21 cellular contexts compared by ENCODE assay signal in genomic region chr3:126811530-126811929, GRCh38.
DNase-seq lines count a peak whose midpoint lies in the region; ATAC-seq, FAIRE-seq and TF ChIP-seq lines count a peak whose summit lies in the region.
"Had no signal": no experiment of that assay in that cellular context is flagged by ENCODE, and none has a peak within 500 bp of the region (broad histone marks: within the 10 kb centered on the region; RNA-seq: fewer than 3 reads in every experiment).

No MANE protein-coding gene starts in this region.

- no peak overlapping the region for H3K27ac Mint-ChIP-seq in T-cell
- H3K27ac Mint-ChIP-seq: activated CD4-positive, alpha-beta memory T cell treated with anti-CD3 and anti-CD28 coated beads, Interleukin-2, amount 10 ng/mL, durations not matched to agents 7 days and 5 days; activated naive CD4-positive, alpha-beta T cell treated with anti-CD3 and anti-CD28 coated beads, Interleukin-2, amount 50 U/mL, for 72 hours; neural progenitor cell; stimulated activated effector memory CD8-positive, alpha-beta T cell treated with anti-CD3 and anti-CD28 coated beads, Interleukin-12 subunit alpha, Interleukin-12 subunit beta, amount 100 ng/mL, for 72 hours had no signal

- H4K20me1 ChIP-seq in OCI-LY7 (ENCODE audit: insufficient read depth, low read length) = no peaks in the 10 kb centered on the region

- no peaks in the 10 kb centered on the region for H3K9me2 ChIP-seq in OCI-LY7 (ENCODE audit: insufficient read depth, low read length)

- H3K4me3 ChIP-seq in OCI-LY7 (ENCODE audit: low read depth, low read length, poor library complexity, severe bottlenecking) = no peak overlapping the region
- H3K4me3 ChIP-seq: BLaER1, breast epithelium, neural progenitor cell had no signal

- CTCF ChIA-PET in OCI-LY7 (lab: Charles Lee; ENCODE audit: unreplicated experiment) (no interaction called here), T-cell (lab: Charles Lee) (no interaction called here)

- DNase-seq in EH (ENCODE audit: low read depth) (peak; percentile 75), HTR-8/SVneo (ENCODE audit: insufficient read length, low spot score) (peak; percentile 20), dedifferentiated amniotic fluid mesenchymal stem cell (ENCODE audit: extremely low spot score) (peak; percentile 47), iris pigment epithelial cell (ENCODE audit: low read depth) (peak; percentile 34), OCI-LY7 (ENCODE audit: low spot score) (no peak), kidney glomerular epithelial cell (lab: John Stamatoyannopoulos, UW) (no peak), T-cell (no peak)
- DNase-seq in stimulated activated naive CD8-positive, alpha-beta T cell treated with anti-CD3 and anti-CD28 coated beads, Interleukin-15, Interleukin-2, amounts not matched to agents 100 U/mL and 50 U/mL, for 24 hours = no peak
- DNase-seq: activated CD4-positive, alpha-beta memory T cell treated with anti-CD3 and anti-CD28 coated beads, Interleukin-2, amount 10 ng/mL, durations not matched to agents 7 days and 5 days; activated T-cell treated with anti-CD3 and anti-CD28 coated beads, Interleukin-2, amount 50 U/mL, for 4 hours; GF-D8; left cardiac atrium; NCI-H146; stimulated activated CD4-positive, alpha-beta T cell treated with anti-CD3 and anti-CD28 coated beads, Interleukin-15, amount 100 ng/mL, for 24 hours had no signal

- no peak for FAIRE-seq in HTR-8/SVneo (lab: Jason Lieb, UNC)
- FAIRE-seq: D721Med, RCC 7860 had no signal

- H3K79me2 ChIP-seq in OCI-LY7 (ENCODE audit: insufficient read depth, low read depth, low read length) = no peaks in the 10 kb centered on the region

- no peaks in the 10 kb centered on the region for H3K4me1 ChIP-seq in OCI-LY7 (ENCODE audit: insufficient read depth, low read length, poor library complexity, severe bottlenecking)
- H3K4me1 ChIP-seq: breast epithelium had no signal

- H3K36me3 ChIP-seq in OCI-LY7 (ENCODE audit: insufficient read depth, low read length) = no peaks in the 10 kb centered on the region
- H3K36me3 ChIP-seq: BLaER1, breast epithelium, neural progenitor cell had no signal

- no peaks in the 10 kb centered on the region for H3K4me1 Mint-ChIP-seq in T-cell
- H3K4me1 Mint-ChIP-seq: activated CD4-positive, alpha-beta memory T cell treated with anti-CD3 and anti-CD28 coated beads, Interleukin-2, amount 10 ng/mL, durations not matched to agents 7 days and 5 days; stimulated activated effector memory CD8-positive, alpha-beta T cell treated with anti-CD3 and anti-CD28 coated beads, Interleukin-12 subunit alpha, Interleukin-12 subunit beta, amount 100 ng/mL, for 72 hours had no signal

- H3K27ac ChIP-seq in OCI-LY7 (ENCODE audit: low read depth, low read length, poor library complexity, severe bottlenecking) = no peak overlapping the region
- H3K27ac ChIP-seq: BLaER1, neural progenitor cell had no signal

- no peak for TF ChIP-seq CTCF in OCI-LY7 (conservative IDR thresholded peaks at IDR 0.05; ENCODE audit: low read length)

- intact Hi-C loops in OCI-LY7 (cut with micrococcal nuclease; ENCODE audit: unreplicated experiment) = no loop called here

- peaks cover 0 to 9% (median 0%) of the 10 kb centered on the region in 3 donors for H3K9me3 Mint-ChIP-seq in T-cell
- H3K9me3 Mint-ChIP-seq: activated CD4-positive, alpha-beta memory T cell treated with anti-CD3 and anti-CD28 coated beads, Interleukin-2, amount 10 ng/mL, durations not matched to agents 7 days and 5 days; activated naive CD4-positive, alpha-beta T cell treated with anti-CD3 and anti-CD28 coated beads, Interleukin-2, amount 50 U/mL, for 72 hours; neural progenitor cell; stimulated activated effector memory CD8-positive, alpha-beta T cell treated with anti-CD3 and anti-CD28 coated beads, Interleukin-12 subunit alpha, Interleukin-12 subunit beta, amount 100 ng/mL, for 72 hours had no signal

- no TSS peak for BruUV-seq in OCI-LY7 (replicated peaks; lab: Mats Ljungman, UMichigan)

- H3K27me3 Mint-ChIP-seq in T-cell = no peaks in the 10 kb centered on the region
- H3K27me3 Mint-ChIP-seq: activated CD4-positive, alpha-beta memory T cell treated with anti-CD3 and anti-CD28 coated beads, Interleukin-2, amount 10 ng/mL, durations not matched to agents 7 days and 5 days had no signal

- no peak overlapping the region for H3K4me3 Mint-ChIP-seq in T-cell
- H3K4me3 Mint-ChIP-seq: activated CD4-positive, alpha-beta memory T cell treated with anti-CD3 and anti-CD28 coated beads, Interleukin-2, amount 10 ng/mL, durations not matched to agents 7 days and 5 days; activated T-cell treated with anti-CD3 and anti-CD28 coated beads, Interleukin-2, amount 50 U/mL, for 4 hours; neural progenitor cell; stimulated activated effector memory CD8-positive, alpha-beta T cell treated with anti-CD3 and anti-CD28 coated beads, Interleukin-12 subunit alpha, Interleukin-12 subunit beta, amount 100 ng/mL, for 72 hours had no signal

- peaks cover 5% of the 10 kb centered on the region for H3K36me3 Mint-ChIP-seq in T-cell
- H3K36me3 Mint-ChIP-seq: activated naive CD4-positive, alpha-beta T cell treated with anti-CD3 and anti-CD28 coated beads, Interleukin-2, amount 50 U/mL, for 72 hours; neural progenitor cell; stimulated activated effector memory CD8-positive, alpha-beta T cell treated with anti-CD3 and anti-CD28 coated beads, Interleukin-12 subunit alpha, Interleukin-12 subunit beta, amount 100 ng/mL, for 72 hours had no signal

- H2AFZ ChIP-seq in OCI-LY7 (ENCODE audit: low read length) = no peak overlapping the region
- H2AFZ ChIP-seq: neural progenitor cell had no signal

- H3K9me3 ChIP-seq in OCI-LY7 (ENCODE audit: low read length) = no peaks in the 10 kb centered on the region
- H3K9me3 ChIP-seq: BLaER1 had no signal

- no peak for ATAC-seq in T-cell (replicated peaks in 1 of 4)
- ATAC-seq in stimulated activated naive CD8-positive, alpha-beta T cell treated with anti-CD3 and anti-CD28 coated beads, Interleukin-15, Interleukin-2, amounts not matched to agents 100 U/mL and 50 U/mL, for 24 hours = no peak
- ATAC-seq: activated naive CD4-positive, alpha-beta T cell treated with anti-CD3 and anti-CD28 coated beads, Interleukin-2, amount 50 U/mL, for 72 hours; activated T-cell treated with anti-CD3 and anti-CD28 coated beads, Interleukin-2, amount 50 U/mL, for 4 hours; stimulated activated effector memory CD8-positive, alpha-beta T cell treated with anti-CD3 and anti-CD28 coated beads, Interleukin-12 subunit alpha, Interleukin-12 subunit beta, amount 100 ng/mL, for 72 hours had no signal

- no peak overlapping the region for H3K4me2 ChIP-seq in OCI-LY7 (ENCODE audit: low read length)
- H3K4me2 ChIP-seq: BLaER1, neural progenitor cell had no signal

- POLR2A ChIA-PET in OCI-LY7 (lab: Charles Lee) = no interaction called here
- POLR2A ChIA-PET in T-cell (lab: Charles Lee) = no interaction called here

Comparison
In these comparisons a context has a peak if more than half of its experiments do, and no peak if none do; other contexts are left out.
1. DNase-seq: peak in EH (single experiment), HTR-8/SVneo (single experiment), dedifferentiated amniotic fluid mesenchymal stem cell (single experiment) and iris pigment epithelial cell (single experiment); none in OCI-LY7 (single experiment), kidney glomerular epithelial cell (single experiment), T-cell (0 of 34) and stimulated activated naive CD8-positive, alpha-beta T cell treated with anti-CD3 and anti-CD28 coated beads, Interleukin-15, Interleukin-2, amounts not matched to agents 100 U/mL and 50 U/mL, for 24 hours (single experiment).